ENCODE assay signal across 8 cellular contexts in the genomic region with DNA sequence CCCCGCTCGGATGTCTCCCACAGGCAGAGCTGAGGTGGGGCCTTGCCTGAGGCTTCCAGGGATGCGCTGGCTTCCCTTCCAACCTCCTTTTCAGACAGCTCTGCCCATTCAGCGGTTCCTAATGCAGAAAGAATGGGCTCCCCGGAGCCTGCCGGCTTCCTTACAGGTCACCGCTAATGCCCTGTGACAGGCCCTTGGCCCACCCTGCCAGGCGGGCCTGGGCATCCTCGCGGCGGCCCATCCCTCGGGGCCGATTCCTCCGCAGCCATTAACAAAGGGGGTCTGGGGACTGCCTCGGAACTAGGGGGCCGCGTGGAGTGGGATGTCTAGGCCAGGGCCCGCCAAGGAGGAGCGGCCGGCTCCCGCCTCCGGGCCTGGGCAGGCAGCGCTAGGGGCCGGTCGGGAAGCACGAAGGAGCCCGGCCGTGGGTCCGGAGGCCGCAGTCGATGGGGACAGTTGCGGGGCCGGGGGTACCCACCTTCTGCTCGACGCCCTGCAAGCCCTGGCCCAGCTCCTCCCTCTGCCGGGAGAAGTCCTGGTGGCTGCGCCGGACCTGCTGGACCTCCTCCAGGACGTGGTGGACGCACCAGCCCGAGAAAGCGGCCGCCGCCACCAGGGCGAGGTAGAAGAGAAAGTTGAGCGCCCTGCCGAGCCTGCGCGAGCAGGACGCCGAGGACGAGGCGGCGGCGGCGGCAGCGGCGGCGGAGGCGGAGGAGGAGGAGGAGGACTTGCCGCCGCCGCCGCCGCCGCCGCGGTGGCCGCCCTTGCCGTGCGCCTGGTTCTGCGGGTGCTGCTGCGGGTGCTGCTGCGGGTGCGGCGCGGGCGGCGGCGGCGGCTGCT. TPM values are rescaled to one million over a fixed set of nuclear protein-coding genes. Genes with fewer than 3 reads are reported as not detected.
DNase-seq lines count a peak whose midpoint lies in the region; ATAC-seq and TF ChIP-seq lines count a peak whose summit lies in the region.

No MANE protein-coding gene starts in this region.

- peaks cover 44% of the 10 kb centered on the region for H3K9me1 ChIP-seq in IMR-90 (ENCODE audit: insufficient read depth, low read length)

- peak overlapping the region; percentile 78 to 98 (median 93) for H3K27ac ChIP-seq in BLaER1 treated with 17β-estradiol and CSF1 and Interleukin-3, amounts not matched to agents 10 nM and 100 nM
- peak overlapping the region; percentile 97 for H3K27ac ChIP-seq in IMR-90 (ENCODE audit: insufficient read depth, low read length)

- H2AFZ ChIP-seq in IMR-90 (replicated peaks; ENCODE audit: low read length, poor library complexity): peak overlapping the region; percentile 92

- peak; percentile 61 for DNase-seq in IMR-90
- peak; percentile 58 to 60 for DNase-seq in activated CD4-positive, alpha-beta T cell treated with anti-CD3 and anti-CD28 coated beads for 4 hours
- peak; percentile 46 for DNase-seq in dedifferentiated amniotic fluid mesenchymal stem cell (ENCODE audit: extremely low spot score)
- DNase-seq in left colon: peak; percentile 42 to 73
- DNase-seq in stimulated activated CD4-positive, alpha-beta T cell treated with anti-CD3 and anti-CD28 coated beads, Interleukin-2, amount 100 ng/mL, for 4 hours (ENCODE audit: low read depth): peak; percentile 52
- no peak for DNase-seq in NCI-H1694 treated with DMSO at 0.1 percent for 48 hours (lab: John Stamatoyannopoulos, UW)

- peaks cover 41 to 75% (median 56%) of the 10 kb centered on the region in 10 experiments for H3K4me1 ChIP-seq in BLaER1 treated with 17β-estradiol and CSF1 and Interleukin-3, amounts not matched to agents 10 nM and 100 nM
- H3K4me1 ChIP-seq in IMR-90 (ENCODE audit: control insufficient read depth, insufficient read depth, low read length): peaks cover 17% of the 10 kb centered on the region

- peak; percentile 69 for TF ChIP-seq POLR2A in IMR-90 (IDR thresholded peaks at IDR 0.05; ENCODE audit: low read depth, low read length)

- H3K79me1 ChIP-seq in IMR-90 (ENCODE audit: low read depth in 1 of 2, low read length in 2 of 2): peaks cover 22 to 52% of the 10 kb centered on the region in 2 experiments

- in situ Hi-C loops in IMR-90 (cut with MboI; ENCODE audit: low sequenced_read_pairs): no loop called here

- H2AK5ac ChIP-seq in IMR-90 (ENCODE audit: low read depth, low read length): peak overlapping the region; percentile 90

- H4K8ac ChIP-seq in IMR-90 (ENCODE audit: low read depth in 2 of 2, low read length in 2 of 2): peak overlapping the region; percentile 64 to 77; a peak in 3 of 4 replicates

- peak overlapping the region; percentile 37; the same call in 1 of the 2 replicates for H4K5ac ChIP-seq in IMR-90 (ENCODE audit: low read depth, low read length)

- peak; percentile 39 for ATAC-seq in GM19452 (IDR thresholded peaks at IDR 0.05; ENCODE audit: unreplicated experiment)
- ATAC-seq in IMR-90 (ENCODE audit: low read depth): peak; percentile 9
- peak; percentile 15 for ATAC-seq in left colon

- peak overlapping the region; percentile 89 to 98 (median 95) for H3K9ac ChIP-seq in BLaER1 treated with 17β-estradiol and CSF1 and Interleukin-3, amounts not matched to agents 10 nM and 100 nM
- peak overlapping the region; percentile 95 for H3K9ac ChIP-seq in IMR-90 (ENCODE audit: low read depth, low read length)

- H3K4ac ChIP-seq in IMR-90 (ENCODE audit: low read depth, low read length): peak overlapping the region; percentile 84

- H3K27me3 ChIP-seq in BLaER1 treated with 17β-estradiol and CSF1 and Interleukin-3, amounts not matched to agents 10 nM and 100 nM: no peaks in the 10 kb centered on the region
- H3K27me3 ChIP-seq in IMR-90 (ENCODE audit: control insufficient read depth, insufficient read depth, low read length): no peaks in the 10 kb centered on the region

- TF ChIP-seq RAD21 in IMR-90 (IDR thresholded peaks at IDR 0.05; ENCODE audit: low read length): no peak

- BruUV-seq in IMR-90 (replicated peaks; lab: Mats Ljungman, UMichigan): no TSS peak

- POLR2A ChIA-PET in IMR-90 (lab: Charles Lee; ENCODE audit: unreplicated experiment): interaction anchor here (0.6 to 1.0 kb wide), 2 partner anchors 13 to 20 kb away, joined by 3 to 4 read pairs; no protein-coding TSS in a partner anchor

- peaks cover 12 to 40% (median 30%) of the 10 kb centered on the region in 11 experiments for H3K36me3 ChIP-seq in BLaER1 treated with 17β-estradiol and CSF1 and Interleukin-3, amounts not matched to agents 10 nM and 100 nM
- peaks cover 18% of the 10 kb centered on the region for H3K36me3 ChIP-seq in IMR-90 (ENCODE audit: control insufficient read depth, insufficient read depth, low read length)

- H3K14ac ChIP-seq in IMR-90 (replicated peaks; ENCODE audit: low read depth, low read length): peak overlapping the region; percentile 94

- peaks cover 0 to 40% (median 34%) of the 10 kb centered on the region in 11 experiments; a peak in 13 of 22 replicates for H4K20me1 ChIP-seq in BLaER1 treated with 17β-estradiol and CSF1 and Interleukin-3, amounts not matched to agents 10 nM and 100 nM
- peaks cover 43% of the 10 kb centered on the region for H4K20me1 ChIP-seq in IMR-90 (ENCODE audit: insufficient read depth, low read length)

- peak overlapping the region; percentile 82 to 98 (median 89) for H3K4me3 ChIP-seq in BLaER1 treated with 17β-estradiol and CSF1 and Interleukin-3, amounts not matched to agents 10 nM and 100 nM
- peak overlapping the region; percentile 78 for H3K4me3 ChIP-seq in IMR-90 (ENCODE audit: insufficient read depth, low read depth, low read length)

- no peak for TF ChIP-seq CTCF in IMR-90 (conservative IDR thresholded peaks at IDR 0.05; ENCODE audit: low read depth, low read length)

- H2BK5ac ChIP-seq in IMR-90 (ENCODE audit: low read depth, low read length, poor library complexity, severe bottlenecking): peak overlapping the region; percentile 86

- peak overlapping the region; percentile 45 for H2BK120ac ChIP-seq in IMR-90 (ENCODE audit: low read depth, low read length)

- CTCF ChIA-PET in IMR-90 (lab: Yijun Ruan, JAX): no interaction called here

- no peaks in the 10 kb centered on the region for H3K9me3 ChIP-seq in BLaER1 treated with 17β-estradiol and CSF1 and Interleukin-3, amounts not matched to agents 10 nM and 100 nM (replicated peaks in 1 of 11)
- no peaks in the 10 kb centered on the region for H3K9me3 ChIP-seq in IMR-90 (ENCODE audit: control insufficient read depth, insufficient read depth, low read length)

- H3K18ac ChIP-seq in IMR-90 (ENCODE audit: low read depth, low read length): peak overlapping the region; percentile 63; the same call in 1 of the 2 replicates

- peak overlapping the region; percentile 78 to 98 (median 95) for H3K4me2 ChIP-seq in BLaER1 treated with 17β-estradiol and CSF1 and Interleukin-3, amounts not matched to agents 10 nM and 100 nM
- peak overlapping the region; percentile 89 for H3K4me2 ChIP-seq in IMR-90 (ENCODE audit: low read depth, low read length)

- dilution Hi-C loops in IMR-90 (cut with HindIII; ENCODE audit: low sequenced_read_pairs, unreplicated experiment): no loop called here

- H3K56ac ChIP-seq in IMR-90 (ENCODE audit: extremely low read depth, insufficient read depth, low read length): peak overlapping the region; percentile 85

- H3K23ac ChIP-seq in IMR-90 (ENCODE audit: low read depth, low read length): peak overlapping the region; percentile 84

- H4K91ac ChIP-seq in IMR-90 (ENCODE audit: insufficient read depth, low read depth, low read length): peak overlapping the region; percentile 85

- no peak overlapping the region for H2BK20ac ChIP-seq in IMR-90 (ENCODE audit: low read depth, low read length)

- 0 out of 3 replicates have a peak overlapping the region, but pooled peaks have one; percentile 35 for H2BK15ac ChIP-seq in IMR-90 (ENCODE audit: low read depth, low read length)

- 0% methylated on average over 69 of the region's 81 CpGs; no CpG with 5 or more reads in 1 of the 2 experiments for WGBS in IMR-90 (ENCODE audit: extremely low coverage in 2 of 2, insufficient read length in 1 of 2), 2 experiments

- intact Hi-C loops in IMR-90 (cut with micrococcal nuclease): loop anchor here (2.0 to 5.0 kb wide), 3 partner anchors 40 to 95 kb away; a partner anchor contains a TSS
- intact Hi-C loops in left colon (cut with DNase I, micrococcal nuclease): no loop called here

- H2AK9ac ChIP-seq in IMR-90 (replicated peaks; ENCODE audit: low read depth, low read length, poor library complexity): peak overlapping the region; percentile 94

TF ChIP-seq in IMR-90, 13 proteins besides CTCF, POLR2A, EP300 and RAD21 (continues in another document):
- no peak for TF ChIP-seq SMC3 (IDR thresholded peaks at IDR 0.05; ENCODE audit: low read depth, low read length)
- no peak for TF ChIP-seq CEBPB (IDR thresholded peaks at IDR 0.05; ENCODE audit: low read depth, low read length)
- no peak for TF ChIP-seq RCOR1 (IDR thresholded peaks at IDR 0.05; ENCODE audit: insufficient replicate concordance, low read length)
- no peak for TF ChIP-seq FOS (IDR thresholded peaks at IDR 0.05; ENCODE audit: low read depth, low read length)
- TF ChIP-seq, protein P1, sequence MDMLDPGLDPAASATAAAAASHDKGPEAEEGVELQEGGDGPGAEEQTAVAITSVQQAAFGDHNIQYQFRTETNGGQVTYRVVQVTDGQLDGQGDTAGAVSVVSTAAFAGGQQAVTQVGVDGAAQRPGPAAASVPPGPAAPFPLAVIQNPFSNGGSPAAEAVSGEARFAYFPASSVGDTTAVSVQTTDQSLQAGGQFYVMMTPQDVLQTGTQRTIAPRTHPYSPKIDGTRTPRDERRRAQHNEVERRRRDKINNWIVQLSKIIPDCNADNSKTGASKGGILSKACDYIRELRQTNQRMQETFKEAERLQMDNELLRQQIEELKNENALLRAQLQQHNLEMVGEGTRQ (IDR thresholded peaks at IDR 0.05; ENCODE audit: low read depth, low read length): no peak
- TF ChIP-seq CHD1 (IDR thresholded peaks at IDR 0.05; ENCODE audit: low read depth, low read length): no peak
- no peak for TF ChIP-seq NFE2L2 (IDR thresholded peaks at IDR 0.05; ENCODE audit: low read depth, low read length)
- TF ChIP-seq RFX5 (IDR thresholded peaks at IDR 0.05; ENCODE audit: low read depth, low read length): no peak
- TF ChIP-seq BHLHE40 (IDR thresholded peaks at IDR 0.05; ENCODE audit: low read depth, low read length): no peak
- no peak for TF ChIP-seq MAZ (IDR thresholded peaks at IDR 0.05; ENCODE audit: borderline replicate concordance, low read depth, low read length)
- no peak for TF ChIP-seq MXI1 (IDR thresholded peaks at IDR 0.05; ENCODE audit: borderline replicate concordance, low read depth, low read length)

RNA-seq across cellular contexts. Expression of a gene that starts 0.7 kb away (rescaled TPM):
- 94.5 and 113 TPM in 2 replicates for total RNA-seq in IMR-90 (2012; rRNA removed)
- polyA plus RNA-seq in IMR-90 (2012; rRNA removed): 282 and 297 TPM in 2 replicates
- polyA plus RNA-seq in IMR-90 (2012; cell fraction: cytosol; rRNA removed): 164 and 189 TPM in 2 replicates
- 79.4 and 107 TPM in 2 replicates for polyA plus RNA-seq in IMR-90 (2012; cell fraction: nucleus; rRNA removed; ENCODE audit: low replicate concordance)
- total RNA-seq in left colon: 10 to 100 TPM; 74.0 to 90.1 TPM

RNA-seq across cellular contexts. Expression of a gene that starts 55.4 kb away (rescaled TPM):
- total RNA-seq in IMR-90 (2012; rRNA removed) (26.4 and 32.8 TPM in 2 replicates), left colon (10 to 100 TPM; 22.1 to 46.5 TPM)
- 6.0 and 7.3 TPM in 2 replicates for polyA plus RNA-seq in IMR-90 (2012; rRNA removed)
- 2.3 and 3.3 TPM in 2 replicates for polyA plus RNA-seq in IMR-90 (2012; cell fraction: cytosol; rRNA removed)
- polyA plus RNA-seq in IMR-90 (2012; cell fraction: nucleus; rRNA removed; ENCODE audit: low replicate concordance): 3.4 and 22.1 TPM in 2 replicates
